In genomic region chr12:3179731-3180130, GRCh38 we compare ENCODE assay signal across 16 cellular contexts.
"Had no signal": no experiment of that assay in that cellular context is flagged by ENCODE, and none has a peak within 500 bp of the region (broad histone marks: within the 10 kb centered on the region; RNA-seq: fewer than 3 reads in every experiment).

No MANE protein-coding gene starts in this region.

- H3K36me3 ChIP-seq: adrenal gland, cardiac muscle cell, heart right ventricle, right atrium auricular region, thyroid gland had no signal

- H3K4me3 Mint-ChIP-seq: activated CD4-positive, alpha-beta memory T cell treated with anti-CD3 and anti-CD28 coated beads, Interleukin-2, amount 10 ng/mL, durations not matched to agents 7 days and 5 days; activated naive CD4-positive, alpha-beta T cell treated with anti-CD3 and anti-CD28 coated beads, Interleukin-2, amount 50 U/mL, for 24 hours; activated T-cell treated with anti-CD3 and anti-CD28 coated beads, Interleukin-2, amount 50 U/mL, for 24 hours; nephron progenitor cell; stimulated activated memory B cell treated with anti-CD40 and anti-IgM and Interleukin-4, amounts not matched to agents 10 μg/mL and 1 μg/mL and 100 μg/mL, for 72 hours had no signal

- H3K27ac ChIP-seq: adrenal gland, cardiac muscle cell, dorsolateral prefrontal cortex, gastroesophageal sphincter, right atrium auricular region, thyroid gland had no signal

- H3K9me3 ChIP-seq: adrenal gland, gastroesophageal sphincter, heart right ventricle, right atrium auricular region, thyroid gland had no signal

- H3K27ac Mint-ChIP-seq: activated CD4-positive, alpha-beta memory T cell treated with anti-CD3 and anti-CD28 coated beads, Interleukin-2, amount 10 ng/mL, durations not matched to agents 7 days and 5 days; activated naive CD4-positive, alpha-beta T cell treated with anti-CD3 and anti-CD28 coated beads, Interleukin-2, amount 50 U/mL, for 24 hours; activated T-cell treated with anti-CD3 and anti-CD28 coated beads, Interleukin-2, amount 50 U/mL, for 24 hours; nephron progenitor cell; progenitor cell of endocrine pancreas; stimulated activated memory B cell treated with anti-CD40 and anti-IgM and Interleukin-4, amounts not matched to agents 10 μg/mL and 1 μg/mL and 100 μg/mL, for 72 hours had no signal

- DNase-seq: activated CD4-positive, alpha-beta memory T cell treated with anti-CD3 and anti-CD28 coated beads, Interleukin-2, amount 10 ng/mL, durations not matched to agents 7 days and 5 days; activated T-cell treated with anti-CD3 and anti-CD28 coated beads, Interleukin-2, amount 50 U/mL, for 24 hours; adrenal gland; dorsolateral prefrontal cortex; erythroblast; heart right ventricle; nephron progenitor cell; occipital lobe; stimulated activated CD4-positive, alpha-beta T cell treated with anti-CD3 and anti-CD28 coated beads, Interleukin-2, amount 100 ng/mL, for 48 hours; thyroid gland had no signal

- H3K27me3 ChIP-seq: adrenal gland, cardiac muscle cell, gastroesophageal sphincter, heart right ventricle, right atrium auricular region, thyroid gland had no signal

- H3K4me3 ChIP-seq: adrenal gland, cardiac muscle cell, dorsolateral prefrontal cortex, gastroesophageal sphincter, heart right ventricle, right atrium auricular region, thyroid gland had no signal

- H3K4me1 Mint-ChIP-seq: activated CD4-positive, alpha-beta memory T cell treated with anti-CD3 and anti-CD28 coated beads, Interleukin-2, amount 10 ng/mL, durations not matched to agents 7 days and 5 days; activated naive CD4-positive, alpha-beta T cell treated with anti-CD3 and anti-CD28 coated beads, Interleukin-2, amount 50 U/mL, for 24 hours had no signal

- H3K9me3 Mint-ChIP-seq: activated CD4-positive, alpha-beta memory T cell treated with anti-CD3 and anti-CD28 coated beads, Interleukin-2, amount 10 ng/mL, durations not matched to agents 7 days and 5 days; activated naive CD4-positive, alpha-beta T cell treated with anti-CD3 and anti-CD28 coated beads, Interleukin-2, amount 50 U/mL, for 24 hours; activated T-cell treated with anti-CD3 and anti-CD28 coated beads, Interleukin-2, amount 50 U/mL, for 24 hours; nephron progenitor cell; stimulated activated memory B cell treated with anti-CD40 and anti-IgM and Interleukin-4, amounts not matched to agents 10 μg/mL and 1 μg/mL and 100 μg/mL, for 72 hours had no signal

- H3K4me1 ChIP-seq: adrenal gland had no signal

- ATAC-seq: gastroesophageal sphincter; stimulated activated memory B cell treated with anti-CD40 and anti-IgM and Interleukin-4, amounts not matched to agents 10 μg/mL and 1 μg/mL and 100 μg/mL, for 72 hours had no signal
